1 cellular context compared by ENCODE assay signal in the genomic region with DNA sequence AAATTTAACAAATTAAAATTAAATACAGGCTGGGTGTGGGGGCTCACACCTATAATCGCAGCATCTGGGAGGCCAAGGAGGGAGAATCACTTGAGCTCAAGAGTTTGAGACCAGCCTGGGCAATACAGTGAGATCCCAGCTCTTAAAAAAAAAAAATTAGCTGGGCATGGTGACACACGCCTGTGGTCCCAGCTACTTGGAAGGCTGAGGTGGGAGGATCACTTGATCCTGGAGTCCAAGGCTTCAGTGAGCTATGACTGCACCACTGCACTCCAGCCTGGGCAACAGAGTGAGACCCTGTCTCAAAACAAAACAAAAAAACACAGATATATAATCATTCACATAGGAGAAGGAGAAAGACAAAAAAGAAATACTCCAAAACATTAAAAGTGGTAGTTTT. TPM values are rescaled to one million over a fixed set of nuclear protein-coding genes. Genes with fewer than 3 reads are reported as not detected.
"Had no signal": no experiment of that assay in that cellular context is flagged by ENCODE, and none has a peak within 500 bp of the region (broad histone marks: within the 10 kb centered on the region; RNA-seq: fewer than 3 reads in every experiment).

No MANE protein-coding gene starts in this region.

RNA-seq across cellular contexts. Expression of gene KLHL41, which starts 30.0 kb away (rescaled TPM):
- polyA plus RNA-seq: immature natural killer cell had no signal
